1 cellular context compared by ENCODE assay signal in genomic region chr5:76794871-76795270, GRCh38.
TF ChIP-seq lines count a peak whose summit lies in the region.

No MANE protein-coding gene starts in this region.

TF ChIP-seq in SK-N-SH, 30 proteins besides CTCF, POLR2A, EP300 and RAD21 (continued from another document):
- TF ChIP-seq USF2 (IDR thresholded peaks at IDR 0.05; ENCODE audit: borderline replicate concordance, low read depth, low read length) (no peak), TAF1 (IDR thresholded peaks at IDR 0.05; ENCODE audit: borderline replicate concordance, low read depth, low read length) (no peak), RFX5 (IDR thresholded peaks at IDR 0.05; ENCODE audit: low read length) (no peak), EZH2phosphoT487 (IDR thresholded peaks at IDR 0.05; ENCODE audit: borderline replicate concordance, low read depth) (no peak), GABPA (IDR thresholded peaks at IDR 0.05; ENCODE audit: low read depth) (no peak), NFIC (IDR thresholded peaks at IDR 0.05; ENCODE audit: borderline replicate concordance) (no peak), JUND (IDR thresholded peaks at IDR 0.05) (no peak), GATA2 (CRISPR knock-in tag; IDR thresholded peaks at IDR 0.05) (no peak), YY1 (IDR thresholded peaks at IDR 0.05; ENCODE audit: low read depth) (no peak), POLR2AphosphoS5 (IDR thresholded peaks at IDR 0.05; ENCODE audit: low read depth, low read length) (no peak), CHD2 (IDR thresholded peaks at IDR 0.05; ENCODE audit: low read length, partially characterized antibody) (no peak), RCOR1 (IDR thresholded peaks at IDR 0.05; ENCODE audit: low read length) (no peak), TEAD4 (IDR thresholded peaks at IDR 0.05; ENCODE audit: borderline replicate concordance, insufficient read depth) (no peak)
- TF ChIP-seq, protein P1, sequence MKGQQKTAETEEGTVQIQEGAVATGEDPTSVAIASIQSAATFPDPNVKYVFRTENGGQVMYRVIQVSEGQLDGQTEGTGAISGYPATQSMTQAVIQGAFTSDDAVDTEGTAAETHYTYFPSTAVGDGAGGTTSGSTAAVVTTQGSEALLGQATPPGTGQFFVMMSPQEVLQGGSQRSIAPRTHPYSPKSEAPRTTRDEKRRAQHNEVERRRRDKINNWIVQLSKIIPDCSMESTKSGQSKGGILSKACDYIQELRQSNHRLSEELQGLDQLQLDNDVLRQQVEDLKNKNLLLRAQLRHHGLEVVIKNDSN (IDR thresholded peaks at IDR 0.05; ENCODE audit: borderline replicate concordance, low read depth): no peak
